In genomic region chr9:98129451-98129881, GRCh38 we compare ENCODE assay signal across 9 cellular contexts. TPM values are rescaled to one million over a fixed set of nuclear protein-coding genes. Genes with fewer than 3 reads are reported as not detected.
DNase-seq lines count a peak whose midpoint lies in the region; ATAC-seq and TF ChIP-seq lines count a peak whose summit lies in the region.
"Had no signal": no experiment of that assay in that cellular context is flagged by ENCODE, and none has a peak within 500 bp of the region (broad histone marks: within the 10 kb centered on the region; RNA-seq: fewer than 3 reads in every experiment).

No MANE protein-coding gene starts in this region.

- WGBS in upper lobe of left lung, 2 donors, result 87 to 91% methylated on average over 7 to 10 of the region's 10 CpGs

- no peaks in the 10 kb centered on the region for H3K9me3 ChIP-seq in left ventricle myocardium inferior (replicated peaks)
- H3K9me3 ChIP-seq in upper lobe of left lung, result no peaks in the 10 kb centered on the region

- TF ChIP-seq POLR2A in upper lobe of left lung (IDR thresholded peaks at IDR 0.05), result no peak

- ATAC-seq in Right ventricle myocardium inferior, result peak; percentile 68
- peak; percentile 84 for ATAC-seq in HG03378 (IDR thresholded peaks at IDR 0.05; ENCODE audit: unreplicated experiment)
- ATAC-seq in activated T-helper 17 cell treated with anti-CD3 and anti-CD28 coated beads, Interleukin-2, amount 50 U/mL, for 72 hours (replicated peaks), result no peak
- peak; percentile 62 to 86 for ATAC-seq in upper lobe of left lung (ENCODE audit: low FRiP score in 2 of 2)

- H3K27me3 Mint-ChIP-seq in activated T-helper 17 cell treated with anti-CD3 and anti-CD28 coated beads, Interleukin-2, amount 50 U/mL, for 72 hours, result no peaks in the 10 kb centered on the region

- no peak overlapping the region for H3K4me3 Mint-ChIP-seq in activated T-helper 17 cell treated with anti-CD3 and anti-CD28 coated beads, Interleukin-2, amount 50 U/mL, for 72 hours

- no peak overlapping the region for H3K4me3 ChIP-seq in left ventricle myocardium inferior
- H3K4me3 ChIP-seq in upper lobe of left lung, result no peak overlapping the region

- DNase-seq in Right ventricle myocardium inferior (ENCODE audit: missing footprints) (no peak), left ventricle myocardium inferior (no peak), upper lobe of left lung (peak in 1 of 2 donors; percentile 75), NCI-H187 (lab: John Stamatoyannopoulos, UW) (no peak), NCI-H2107 treated with DMSO at 0.1 percent for 48 hours (lab: John Stamatoyannopoulos, UW; ENCODE audit: unreplicated experiment) (no peak)
- no peak for DNase-seq in activated CD8-positive, alpha-beta memory T cell treated with anti-CD3 and anti-CD28 coated beads, Interleukin-2, amount 50 U/mL, for 4 hours

- peaks cover 4% of the 10 kb centered on the region for H3K4me1 Mint-ChIP-seq in activated T-helper 17 cell treated with anti-CD3 and anti-CD28 coated beads, Interleukin-2, amount 50 U/mL, for 72 hours

- H3K36me3 ChIP-seq in left ventricle myocardium inferior, result no peaks in the 10 kb centered on the region
- H3K36me3 ChIP-seq in upper lobe of left lung, result peaks cover 0 to 29% (median 9%) of the 10 kb centered on the region in 4 donors

- H3K27ac Mint-ChIP-seq in activated T-helper 17 cell treated with anti-CD3 and anti-CD28 coated beads, Interleukin-2, amount 50 U/mL, for 72 hours, result peak overlapping the region; percentile 78

- intact Hi-C loops in Right ventricle myocardium inferior (cut with DNase I) (no loop called here), left ventricle myocardium inferior (cut with micrococcal nuclease) (no loop called here)

- H3K4me1 ChIP-seq in left ventricle myocardium inferior (no peaks in the 10 kb centered on the region), upper lobe of left lung (no peaks in the 10 kb centered on the region)

- TF ChIP-seq EP300 in upper lobe of left lung (IDR thresholded peaks at IDR 0.05), result no peak

- TF ChIP-seq CTCF in left ventricle myocardium inferior (IDR thresholded peaks at IDR 0.05; ENCODE audit: borderline replicate concordance) (no peak), upper lobe of left lung (IDR thresholded peaks at IDR 0.05) (no peak)

- peaks cover 13% of the 10 kb centered on the region for H3K36me3 Mint-ChIP-seq in activated T-helper 17 cell treated with anti-CD3 and anti-CD28 coated beads, Interleukin-2, amount 50 U/mL, for 72 hours (ENCODE audit: low read depth)

- H3K27ac ChIP-seq in left ventricle myocardium inferior (replicated peaks), result no peak overlapping the region
- H3K27ac ChIP-seq in upper lobe of left lung, result peak overlapping the region in 1 of 4 donors; percentile 6
- H3K27ac ChIP-seq: epithelial cell of prostate had no signal

- H3K27me3 ChIP-seq in left ventricle myocardium inferior (ENCODE audit: low read depth) (peaks cover 18% of the 10 kb centered on the region), upper lobe of left lung (no peaks in the 10 kb centered on the region)

- no peaks in the 10 kb centered on the region for H3K9me3 Mint-ChIP-seq in activated T-helper 17 cell treated with anti-CD3 and anti-CD28 coated beads, Interleukin-2, amount 50 U/mL, for 72 hours

RNA-seq across cellular contexts. Expression of gene TRIM14, which starts 10.4 kb away (rescaled TPM):
- total RNA-seq in Right ventricle myocardium inferior (5.1 TPM), left ventricle myocardium inferior (4.1 TPM), upper lobe of left lung (10 to 100 TPM; 28.6 to 52.1 (median 46.2) TPM)
- total RNA-seq in activated T-helper 17 cell treated with anti-CD3 and anti-CD28 coated beads, Interleukin-2, amount 50 U/mL, for 72 hours, result 10 to 100 TPM; 43.4 to 57.8 TPM
